ENCODE assay signal across 8 cellular contexts in the genomic region with DNA sequence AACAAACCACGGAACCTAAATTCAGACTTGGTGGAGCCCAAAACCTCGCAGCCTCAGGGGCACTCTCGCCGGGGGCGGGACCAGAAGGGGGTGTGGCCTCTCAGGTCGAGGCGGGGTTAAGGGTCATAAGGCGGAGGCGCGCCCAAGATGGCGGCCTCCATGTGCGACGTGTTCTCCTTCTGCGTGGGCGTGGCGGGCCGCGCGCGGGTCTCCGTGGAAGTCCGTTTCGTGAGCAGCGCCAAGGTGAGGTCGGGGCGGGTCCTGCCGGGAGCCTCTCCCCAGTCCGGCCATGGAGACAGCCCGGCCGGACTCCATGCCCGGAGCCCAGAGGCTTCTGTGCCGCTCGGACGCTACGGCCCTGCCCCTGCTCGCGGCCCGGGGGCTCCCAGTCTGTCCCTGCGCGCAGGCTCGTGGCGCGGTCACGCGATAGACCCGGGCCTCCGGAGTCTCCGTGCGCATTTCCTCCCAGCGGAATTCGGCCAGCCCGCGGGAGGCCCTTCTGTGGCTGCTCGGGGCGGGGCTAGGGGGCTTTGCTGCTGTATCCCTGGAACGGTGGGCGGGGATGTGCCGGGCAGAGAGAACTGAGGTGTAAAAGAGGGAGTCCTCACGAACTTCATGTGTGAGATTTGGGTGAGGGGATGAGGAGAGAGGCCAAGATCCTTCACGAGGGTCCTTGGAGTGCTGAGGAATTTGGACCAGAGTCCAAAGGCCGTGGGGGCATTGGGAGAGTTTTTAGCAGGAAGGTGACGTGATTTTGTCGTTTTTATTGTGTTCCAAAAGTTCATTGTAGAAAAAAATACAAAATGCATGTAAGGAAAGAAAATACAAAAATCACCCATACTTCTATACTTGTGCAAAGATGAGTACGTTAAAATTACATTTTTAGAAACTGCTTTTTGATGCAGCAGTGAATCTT.
DNase-seq lines count a peak whose midpoint lies in the region; ATAC-seq lines count a peak whose summit lies in the region.

A gene (plus strand): TSS at position 126 of the 916 bp plus-strand sequence. CDS start 22 bp downstream, at position 148.

- ATAC-seq in GM18907 (IDR thresholded peaks at IDR 0.05; ENCODE audit: unreplicated experiment), result peak; percentile 93
- peak; percentile 95 for ATAC-seq in HG03139 (IDR thresholded peaks at IDR 0.05; ENCODE audit: unreplicated experiment)
- peak; percentile 88 to 90 for ATAC-seq in activated CD4-positive, CD25-positive, alpha-beta regulatory T cell treated with anti-CD3 and anti-CD28 coated beads, Interleukin-2, amount 50 U/mL, for 24 hours

- peak; percentile 92 for DNase-seq in AG08396 (ENCODE audit: low spot score)
- DNase-seq in NCI-H446 treated with DMSO at 0.1 percent for 48 hours (lab: John Stamatoyannopoulos, UW), result peak; percentile 51
- peak; percentile 86 for DNase-seq in cerebellar cortex (ENCODE audit: low spot score)
- DNase-seq in kidney tubule cell (ENCODE audit: low spot score), result peak; percentile 84
- peak; percentile 79 to 90 (median 88) for DNase-seq in stimulated activated CD4-positive, alpha-beta T cell treated with anti-CD3 and anti-CD28 coated beads, Interleukin-1b, Interleukin-23, amount 100 ng/mL, for 24 hours (ENCODE audit: low read depth in 4 of 4, low spot score in 1 of 4)

Comparison
In these comparisons a context has a peak if more than half of its experiments do, and no peak if none do; other contexts are left out.
1. Peak in every context shown above with its lines: DNase-seq and ATAC-seq.